Comparison of ENCODE assay signal across 6 cellular contexts in the genomic region with DNA sequence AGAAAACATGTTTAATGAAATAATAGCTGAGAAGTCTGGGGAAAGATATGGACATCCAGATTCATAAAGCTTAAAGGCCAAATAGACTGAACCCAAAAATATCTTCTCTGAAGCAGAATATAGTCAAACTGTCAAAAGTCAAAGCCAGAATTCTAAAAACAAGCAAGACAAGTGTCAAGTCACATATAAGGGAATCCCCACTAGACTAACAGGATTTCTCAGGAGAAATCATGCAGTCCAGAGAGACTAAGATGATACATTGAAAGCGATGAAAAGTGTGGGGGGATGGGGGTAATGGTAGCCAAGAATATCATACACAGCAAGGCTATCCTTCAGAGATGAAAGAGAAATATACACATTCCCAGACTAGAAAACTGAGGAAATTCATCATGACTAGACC.
"Had no signal": no experiment of that assay in that cellular context is flagged by ENCODE, and none has a peak within 500 bp of the region (broad histone marks: within the 10 kb centered on the region; RNA-seq: fewer than 3 reads in every experiment).

No MANE protein-coding gene starts in this region.

- H3K27ac ChIP-seq: HL-60, KMS-11 had no signal

- H3K4me3 ChIP-seq: K562 had no signal

- DNase-seq: IMR-90, KBM-7, KG1 had no signal
